ENCODE assay signal across 1 cellular context in genomic region chr4:72900952-72901351, GRCh38.
TF ChIP-seq lines count a peak whose summit lies in the region.

No MANE protein-coding gene starts in this region.

TF ChIP-seq in H1, 55 proteins besides CTCF, POLR2A, EP300 and RAD21:
- TF ChIP-seq MAFK (IDR thresholded peaks at IDR 0.05; ENCODE audit: low read depth, low read length) (no peak), SIX5 (IDR thresholded peaks at IDR 0.05; ENCODE audit: low read depth, low read length) (no peak), SP2 (IDR thresholded peaks at IDR 0.05; ENCODE audit: low read length) (no peak), POU5F1 (IDR thresholded peaks at IDR 0.05; ENCODE audit: low read depth, low read length) (no peak), ASH2L (IDR thresholded peaks at IDR 0.05; ENCODE audit: low read length) (no peak)
TF ChIP-seq in H1: peak in this region for 0.
